In genomic region chr7:8152489-8153192, GRCh38 we compare ENCODE assay signal across 23 cellular contexts.
DNase-seq lines count a peak whose midpoint lies in the region; ATAC-seq and TF ChIP-seq lines count a peak whose summit lies in the region.
"Had no signal": no experiment of that assay in that cellular context is flagged by ENCODE, and none has a peak within 500 bp of the region (broad histone marks: within the 10 kb centered on the region; RNA-seq: fewer than 3 reads in every experiment).

No MANE protein-coding gene starts in this region.

- no peak for DNase-seq in Right ventricle myocardium superior
- DNase-seq in left ventricle myocardium inferior, result no peak
- DNase-seq in lower lobe of right lung, result no peak
- DNase-seq in aorta, result no peak
- no peak for DNase-seq in NCI-H2227 treated with DMSO at 0.1 percent for 48 hours (lab: John Stamatoyannopoulos, UW)
- DNase-seq in GM23248, result no peak
- DNase-seq in CD1c-positive myeloid dendritic cell (ENCODE audit: extremely low spot score), result no peak
- DNase-seq: activated CD4-positive, alpha-beta T cell treated with anti-CD3 and anti-CD28 coated beads, Interleukin-2, amount 50 U/mL, for 1 hour; Caco-2; colonic mucosa; foreskin fibroblast; HCEC 1CT; MV-4-11; NCI-H2029; NCI-H446; stimulated activated CD4-positive, alpha-beta T cell treated with anti-CD3 and anti-CD28 coated beads, Interleukin-12 subunit alpha, Interleukin-12 subunit beta, amount 100 ng/mL, for 4 hours had no signal

- H3K9ac ChIP-seq in GM23248, result no peak overlapping the region
- H3K9ac ChIP-seq: neural progenitor cell had no signal

- H3F3A ChIP-seq in GM23248 (ENCODE audit: insufficient read depth), result no peaks in the 10 kb centered on the region

- peaks cover 12% of the 10 kb centered on the region for H3K4me1 Mint-ChIP-seq in activated T-helper 17 cell treated with anti-CD3 and anti-CD28 coated beads, Interleukin-2, amount 50 U/mL, for 72 hours
- H3K4me1 Mint-ChIP-seq: mesothelial cell of epicardium had no signal

- no peaks in the 10 kb centered on the region for H4K20me1 ChIP-seq in GM23248 (ENCODE audit: insufficient read depth)

- peaks cover 5% of the 10 kb centered on the region for H3K36me3 Mint-ChIP-seq in activated T-helper 17 cell treated with anti-CD3 and anti-CD28 coated beads, Interleukin-2, amount 50 U/mL, for 72 hours (ENCODE audit: low read depth)
- H3K36me3 Mint-ChIP-seq: neural progenitor cell, type B pancreatic cell had no signal

- H3K79me2 ChIP-seq in GM23248 (ENCODE audit: insufficient read depth), result no peaks in the 10 kb centered on the region

- intact Hi-C loops in Right ventricle myocardium superior (cut with DNase I) (no loop called here), left ventricle myocardium inferior (cut with micrococcal nuclease) (no loop called here), lower lobe of right lung (cut with DNase I) (no loop called here), aorta (cut with DNase I) (no loop called here)

- no peaks in the 10 kb centered on the region for H3K27me3 ChIP-seq in left ventricle myocardium inferior (ENCODE audit: low read depth)
- no peaks in the 10 kb centered on the region for H3K27me3 ChIP-seq in lower lobe of right lung (ENCODE audit: low read depth)
- H3K27me3 ChIP-seq in aorta (ENCODE audit: control insufficient read depth in 1 of 2, insufficient read depth in 2 of 2, low read length in 1 of 2), result no peaks in the 10 kb centered on the region
- no peaks in the 10 kb centered on the region for H3K27me3 ChIP-seq in GM23248 (replicated peaks; ENCODE audit: insufficient read depth)
- H3K27me3 ChIP-seq: ascending aorta, colonic mucosa, neural progenitor cell had no signal

- ATAC-seq in Right ventricle myocardium superior (ENCODE audit: poor library complexity) (peak; percentile 20), lower lobe of right lung (peak; percentile 47 to 69), aorta (ENCODE audit: low FRiP score) (peak; percentile 76)
- peak; percentile 23 for ATAC-seq in activated T-helper 17 cell treated with anti-CD3 and anti-CD28 coated beads, Interleukin-2, amount 50 U/mL, for 72 hours (replicated peaks)

- no peak for TF ChIP-seq CTCF in left ventricle myocardium inferior (IDR thresholded peaks at IDR 0.05; ENCODE audit: borderline replicate concordance)
- no peak for TF ChIP-seq CTCF in lower lobe of right lung (IDR thresholded peaks at IDR 0.05)

- peaks cover 8% of the 10 kb centered on the region for H3K9me3 Mint-ChIP-seq in activated T-helper 17 cell treated with anti-CD3 and anti-CD28 coated beads, Interleukin-2, amount 50 U/mL, for 72 hours
- H3K9me3 Mint-ChIP-seq: neural progenitor cell, type B pancreatic cell had no signal

- no peak overlapping the region for H3K4me2 ChIP-seq in GM23248 (ENCODE audit: unreplicated experiment)
- H3K4me2 ChIP-seq: neural progenitor cell had no signal

- in situ Hi-C loops in GM23248 (cut with MboI), result no loop called here

- peaks cover 12% of the 10 kb centered on the region for H3K4me1 ChIP-seq in left ventricle myocardium inferior
- peaks cover 14% of the 10 kb centered on the region for H3K4me1 ChIP-seq in lower lobe of right lung
- H3K4me1 ChIP-seq in aorta (ENCODE audit: control insufficient read depth in 1 of 2, insufficient read depth in 2 of 2, low read length in 2 of 2), result no peaks in the 10 kb centered on the region
- H3K4me1 ChIP-seq in GM23248 (ENCODE audit: insufficient read depth), result no peaks in the 10 kb centered on the region
- H3K4me1 ChIP-seq: ascending aorta, Caco-2, colonic mucosa had no signal

- H3K9me3 ChIP-seq in left ventricle myocardium inferior (replicated peaks) (no peaks in the 10 kb centered on the region), lower lobe of right lung (no peaks in the 10 kb centered on the region), aorta (ENCODE audit: control insufficient read depth, low read length) (no peaks in the 10 kb centered on the region), GM23248 (ENCODE audit: low read depth) (no peaks in the 10 kb centered on the region)
- H3K9me3 ChIP-seq: ascending aorta, Caco-2, colonic mucosa had no signal

- H3K27ac ChIP-seq in left ventricle myocardium inferior (replicated peaks) (no peak overlapping the region), lower lobe of right lung (no peak overlapping the region), aorta (ENCODE audit: low read depth in 1 of 2, low read length in 2 of 2) (no peak overlapping the region), GM23248 (no peak overlapping the region)
- H3K27ac ChIP-seq: ascending aorta, colonic mucosa, HL-60, neural progenitor cell, RWPE1 had no signal

- H3K36me3 ChIP-seq in left ventricle myocardium inferior (peaks cover 21% of the 10 kb centered on the region), lower lobe of right lung (peaks cover 6% of the 10 kb centered on the region), aorta (ENCODE audit: control insufficient read depth in 1 of 2, insufficient read depth in 2 of 2, low read length in 1 of 2) (no peaks in the 10 kb centered on the region), GM23248 (ENCODE audit: low read depth) (no peaks in the 10 kb centered on the region)
- H3K36me3 ChIP-seq: ascending aorta, colonic mucosa, neural progenitor cell had no signal

- peak overlapping the region; percentile 47 for H3K27ac Mint-ChIP-seq in activated T-helper 17 cell treated with anti-CD3 and anti-CD28 coated beads, Interleukin-2, amount 50 U/mL, for 72 hours
- H3K27ac Mint-ChIP-seq: mesothelial cell of epicardium, neural progenitor cell, type B pancreatic cell had no signal

- WGBS in aorta, 2 donors, result 92 to 94% methylated on average over 4 of the region's 4 CpGs
- WGBS in GM23248 (ENCODE audit: low coverage in 1 of 2, low lambda C conversion rate in 2 of 2, missing lambda C conversion rate in 2 of 2), 2 experiments, result 77 to 82% methylated on average over 4 of the region's 4 CpGs

- H3K4me3 ChIP-seq in left ventricle myocardium inferior (no peak overlapping the region), lower lobe of right lung (no peak overlapping the region), aorta (ENCODE audit: low read length in 2 of 2) (no peak overlapping the region), GM23248 (no peak overlapping the region)
- H3K4me3 ChIP-seq: ascending aorta, colonic mucosa, neural progenitor cell had no signal

- no peak overlapping the region for H3K4me3 Mint-ChIP-seq in activated T-helper 17 cell treated with anti-CD3 and anti-CD28 coated beads, Interleukin-2, amount 50 U/mL, for 72 hours
- H3K4me3 Mint-ChIP-seq: mesothelial cell of epicardium, neural progenitor cell, type B pancreatic cell had no signal

- no peaks in the 10 kb centered on the region for H3K27me3 Mint-ChIP-seq in activated T-helper 17 cell treated with anti-CD3 and anti-CD28 coated beads, Interleukin-2, amount 50 U/mL, for 72 hours
- H3K27me3 Mint-ChIP-seq: type B pancreatic cell had no signal

- H3K9me2 ChIP-seq in GM23248 (ENCODE audit: insufficient read depth), result no peaks in the 10 kb centered on the region

- H2AFZ ChIP-seq in GM23248, result no peak overlapping the region
- H2AFZ ChIP-seq: neural progenitor cell had no signal

Comparison
In these comparisons a context has a peak if more than half of its experiments do, and no peak if none do; other contexts are left out.
1. ATAC-seq: peak in every context shown above with its lines; median percentile 76 in aorta; 58 in lower lobe of right lung; 23 in activated T-helper 17 cell treated with anti-CD3 and anti-CD28 coated beads, Interleukin-2, amount 50 U/mL, for 72 hours; 20 in Right ventricle myocardium superior.